12 cellular contexts compared by ENCODE assay signal in genomic region chr13:44932850-44933251, GRCh38. TPM values are rescaled to one million over a fixed set of nuclear protein-coding genes. Genes with fewer than 3 reads are reported as not detected.
DNase-seq lines count a peak whose midpoint lies in the region; ATAC-seq and TF ChIP-seq lines count a peak whose summit lies in the region.
"Had no signal": no experiment of that assay in that cellular context is flagged by ENCODE, and none has a peak within 500 bp of the region (broad histone marks: within the 10 kb centered on the region; RNA-seq: fewer than 3 reads in every experiment).

No MANE protein-coding gene starts in this region.

- peak overlapping the region; percentile 41 for H3K27ac ChIP-seq in fibroblast of lung (ENCODE audit: insufficient read depth, low read length)

- H3K4me3 ChIP-seq in fibroblast of lung (replicated peaks in 1 of 4; ENCODE audit: control extremely low read depth in 1 of 4, insufficient read depth in 1 of 4, low read depth in 3 of 4, low read length in 4 of 4) = no peak overlapping the region
- H3K4me3 ChIP-seq: breast epithelium had no signal

- peak overlapping the region; percentile 4 to 80 (median 68) for H3K27ac Mint-ChIP-seq in nephron
- no peak overlapping the region for H3K27ac Mint-ChIP-seq in stimulated activated effector memory CD8-positive, alpha-beta T cell treated with anti-CD3 and anti-CD28 coated beads, Interleukin-12 subunit alpha, Interleukin-12 subunit beta, amount 100 ng/mL, for 72 hours
- H3K27ac Mint-ChIP-seq: activated CD8-positive, alpha-beta T cell treated with anti-CD3 and anti-CD28 coated beads for 36 hours had no signal

- H3K9ac ChIP-seq in fibroblast of lung (ENCODE audit: insufficient read depth, low read length) = no peak overlapping the region

- H3K9me3 ChIP-seq in fibroblast of lung (ENCODE audit: control insufficient read depth, insufficient read depth, low read depth, low read length) = no peaks in the 10 kb centered on the region
- H3K9me3 ChIP-seq: breast epithelium had no signal

- no peaks in the 10 kb centered on the region for H3K79me2 ChIP-seq in fibroblast of lung (ENCODE audit: control insufficient read depth, insufficient read depth, low read length)

- H3K4me2 ChIP-seq in fibroblast of lung (ENCODE audit: extremely low read depth, insufficient read depth, low read length) = no peak overlapping the region

- peak; percentile 24 for ATAC-seq in SK-N-SH treated with all-trans-retinoic acid at 6 μM for 48 hours
- ATAC-seq in GM19023 (IDR thresholded peaks at IDR 0.05; ENCODE audit: unreplicated experiment) = no peak
- no peak for ATAC-seq in stimulated activated effector memory CD8-positive, alpha-beta T cell treated with anti-CD3 and anti-CD28 coated beads, Interleukin-12 subunit alpha, Interleukin-12 subunit beta, amount 100 ng/mL, for 72 hours
- ATAC-seq: activated CD8-positive, alpha-beta T cell treated with anti-CD3 and anti-CD28 coated beads for 36 hours had no signal

- TF ChIP-seq CTCF in fibroblast of lung (conservative IDR thresholded peaks at IDR 0.05 in 1 of 2, IDR thresholded peaks at IDR 0.05 in 1 of 2; ENCODE audit: low read depth in 1 of 2, low read length in 2 of 2) (no peak), nephron (IDR thresholded peaks at IDR 0.05; ENCODE audit: unreplicated experiment in 3 of 3) (no peak)

- no peak overlapping the region for H3K4me3 Mint-ChIP-seq in nephron
- no peak overlapping the region for H3K4me3 Mint-ChIP-seq in stimulated activated effector memory CD8-positive, alpha-beta T cell treated with anti-CD3 and anti-CD28 coated beads, Interleukin-12 subunit alpha, Interleukin-12 subunit beta, amount 100 ng/mL, for 72 hours
- H3K4me3 Mint-ChIP-seq: activated CD8-positive, alpha-beta T cell treated with anti-CD3 and anti-CD28 coated beads for 36 hours had no signal

- H3K4me1 ChIP-seq in fibroblast of lung (ENCODE audit: control insufficient read depth, extremely low read depth, insufficient read depth, low read length) = peaks cover 6% of the 10 kb centered on the region
- H3K4me1 ChIP-seq: breast epithelium had no signal

- H2AFZ ChIP-seq in fibroblast of lung (ENCODE audit: low read length) = no peak overlapping the region

- no peaks in the 10 kb centered on the region for H3K27me3 ChIP-seq in fibroblast of lung (ENCODE audit: control insufficient read depth, insufficient read depth, low read length)
- H3K27me3 ChIP-seq: breast epithelium had no signal

- H3K27me3 Mint-ChIP-seq in nephron (ENCODE audit: low read depth) = no peaks in the 10 kb centered on the region

- peaks cover 4% of the 10 kb centered on the region for H3K36me3 Mint-ChIP-seq in nephron (ENCODE audit: low read depth)
- peaks cover 5% of the 10 kb centered on the region for H3K36me3 Mint-ChIP-seq in stimulated activated effector memory CD8-positive, alpha-beta T cell treated with anti-CD3 and anti-CD28 coated beads, Interleukin-12 subunit alpha, Interleukin-12 subunit beta, amount 100 ng/mL, for 72 hours

- no peaks in the 10 kb centered on the region for H3K9me3 Mint-ChIP-seq in nephron
- H3K9me3 Mint-ChIP-seq in stimulated activated effector memory CD8-positive, alpha-beta T cell treated with anti-CD3 and anti-CD28 coated beads, Interleukin-12 subunit alpha, Interleukin-12 subunit beta, amount 100 ng/mL, for 72 hours = no peaks in the 10 kb centered on the region
- H3K9me3 Mint-ChIP-seq: activated CD8-positive, alpha-beta T cell treated with anti-CD3 and anti-CD28 coated beads for 36 hours had no signal

- H3K36me3 ChIP-seq in fibroblast of lung (ENCODE audit: control insufficient read depth, insufficient read depth, low read length) = no peaks in the 10 kb centered on the region
- H3K36me3 ChIP-seq: breast epithelium had no signal

- H4K20me1 ChIP-seq in fibroblast of lung (ENCODE audit: control insufficient read depth, extremely low read depth, insufficient read depth, low read length) = no peaks in the 10 kb centered on the region

- H3K4me1 Mint-ChIP-seq in nephron = peaks cover 13% of the 10 kb centered on the region
- peaks cover 7% of the 10 kb centered on the region for H3K4me1 Mint-ChIP-seq in stimulated activated effector memory CD8-positive, alpha-beta T cell treated with anti-CD3 and anti-CD28 coated beads, Interleukin-12 subunit alpha, Interleukin-12 subunit beta, amount 100 ng/mL, for 72 hours

- DNase-seq in A172 (ENCODE audit: low spot score) (peak; percentile 38), fibroblast of lung (ENCODE audit: low read depth in 2 of 2) (peak; percentile 56 to 64), AML-193 (lab: John Stamatoyannopoulos, UW) (no peak), putamen (ENCODE audit: low spot score) (no peak)
- no peak for DNase-seq in stimulated activated effector memory CD8-positive, alpha-beta T cell treated with anti-CD3 and anti-CD28 coated beads, Interleukin-12 subunit alpha, Interleukin-12 subunit beta, amount 100 ng/mL, for 72 hours (ENCODE audit: low spot score in 2 of 2)
- DNase-seq: activated CD8-positive, alpha-beta T cell treated with anti-CD3 and anti-CD28 coated beads for 36 hours; NCI-H1092; trophoblast cell had no signal

TF ChIP-seq in SK-N-SH treated with all-trans-retinoic acid at 6 μM for 48 hours, 23 proteins besides CTCF, POLR2A, EP300 and RAD21:
- TF ChIP-seq, protein P1, sequence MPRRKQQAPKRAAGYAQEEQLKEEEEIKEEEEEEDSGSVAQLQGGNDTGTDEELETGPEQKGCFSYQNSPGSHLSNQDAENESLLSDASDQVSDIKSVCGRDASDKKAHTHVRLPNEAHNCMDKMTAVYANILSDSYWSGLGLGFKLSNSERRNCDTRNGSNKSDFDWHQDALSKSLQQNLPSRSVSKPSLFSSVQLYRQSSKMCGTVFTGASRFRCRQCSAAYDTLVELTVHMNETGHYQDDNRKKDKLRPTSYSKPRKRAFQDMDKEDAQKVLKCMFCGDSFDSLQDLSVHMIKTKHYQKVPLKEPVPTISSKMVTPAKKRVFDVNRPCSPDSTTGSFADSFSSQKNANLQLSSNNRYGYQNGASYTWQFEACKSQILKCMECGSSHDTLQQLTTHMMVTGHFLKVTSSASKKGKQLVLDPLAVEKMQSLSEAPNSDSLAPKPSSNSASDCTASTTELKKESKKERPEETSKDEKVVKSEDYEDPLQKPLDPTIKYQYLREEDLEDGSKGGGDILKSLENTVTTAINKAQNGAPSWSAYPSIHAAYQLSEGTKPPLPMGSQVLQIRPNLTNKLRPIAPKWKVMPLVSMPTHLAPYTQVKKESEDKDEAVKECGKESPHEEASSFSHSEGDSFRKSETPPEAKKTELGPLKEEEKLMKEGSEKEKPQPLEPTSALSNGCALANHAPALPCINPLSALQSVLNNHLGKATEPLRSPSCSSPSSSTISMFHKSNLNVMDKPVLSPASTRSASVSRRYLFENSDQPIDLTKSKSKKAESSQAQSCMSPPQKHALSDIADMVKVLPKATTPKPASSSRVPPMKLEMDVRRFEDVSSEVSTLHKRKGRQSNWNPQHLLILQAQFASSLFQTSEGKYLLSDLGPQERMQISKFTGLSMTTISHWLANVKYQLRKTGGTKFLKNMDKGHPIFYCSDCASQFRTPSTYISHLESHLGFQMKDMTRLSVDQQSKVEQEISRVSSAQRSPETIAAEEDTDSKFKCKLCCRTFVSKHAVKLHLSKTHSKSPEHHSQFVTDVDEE (CRISPR knock-in tag; IDR thresholded peaks at IDR 0.05) = no peak
- TF ChIP-seq ZNF565 (CRISPR knock-in tag; conservative IDR thresholded peaks at IDR 0.05; ENCODE audit: low read depth) (no peak), BACH2 (CRISPR knock-in tag; IDR thresholded peaks at IDR 0.05; ENCODE audit: borderline replicate concordance) (no peak), SNAI2 (CRISPR knock-in tag; IDR thresholded peaks at IDR 0.05) (no peak), TCF4 (CRISPR knock-in tag; IDR thresholded peaks at IDR 0.05; ENCODE audit: borderline replicate concordance) (no peak), ZC3H10 (CRISPR knock-in tag; IDR thresholded peaks at IDR 0.05) (no peak), CREB5 (CRISPR knock-in tag; IDR thresholded peaks at IDR 0.05; ENCODE audit: low read depth) (no peak), ZNF70 (CRISPR knock-in tag; IDR thresholded peaks at IDR 0.05) (no peak), RARB (CRISPR knock-in tag; IDR thresholded peaks at IDR 0.05) (no peak), PATZ1 (CRISPR knock-in tag; IDR thresholded peaks at IDR 0.05; ENCODE audit: borderline replicate concordance) (no peak)
TF ChIP-seq in SK-N-SH treated with all-trans-retinoic acid at 6 μM for 48 hours: peak in this region for 0.

RNA-seq across cellular contexts. Expression of gene NUFIP1, which starts 56.4 kb away (rescaled TPM):
- total RNA-seq in A172 (2014; rRNA removed; shearing (Covaris generic)) = 5.6 and 7.3 TPM in 2 replicates
- 3.3 and 3.5 TPM in 2 replicates for total RNA-seq in fibroblast of lung
- polyA plus RNA-seq in fibroblast of lung = 5.3 and 7.3 TPM in 2 replicates
- 4.8 and 7.1 TPM in 2 replicates for polyA plus RNA-seq in fibroblast of lung (2012)
- 1.4 and 1.5 TPM in 2 replicates for polyA minus RNA-seq in fibroblast of lung (ENCODE audit: low replicate concordance)

RNA-seq across cellular contexts. Expression of gene GPALPP1, which starts 56.5 kb away (rescaled TPM):
- total RNA-seq in A172 (2014; rRNA removed; shearing (Covaris generic)) = 35.5 and 66.3 TPM in 2 replicates
- 22.1 and 37.7 TPM in 2 replicates for total RNA-seq in fibroblast of lung
- polyA plus RNA-seq in fibroblast of lung = 21.3 and 21.7 TPM in 2 replicates
- 17.8 and 18.9 TPM in 2 replicates for polyA plus RNA-seq in fibroblast of lung (2012)
- polyA minus RNA-seq in fibroblast of lung (ENCODE audit: low replicate concordance) = 2.8 and 4.5 TPM in 2 replicates

Comparison
In these comparisons a context has a peak if more than half of its experiments do, and no peak if none do; other contexts are left out.
1. DNase-seq: peak in A172 (single experiment) and fibroblast of lung (2 of 2); none in AML-193 (0 of 2), putamen (single experiment) and stimulated activated effector memory CD8-positive, alpha-beta T cell treated with anti-CD3 and anti-CD28 coated beads, Interleukin-12 subunit alpha, Interleukin-12 subunit beta, amount 100 ng/mL, for 72 hours (0 of 2).